9 cellular contexts compared by ENCODE assay signal in genomic region chr10:51001587-51001986, GRCh38.
A peak's percentile ranks its signal among the peaks of the same experiment; 100 is the strongest.
DNase-seq lines count a peak whose midpoint lies in the region; ATAC-seq, FAIRE-seq and TF ChIP-seq lines count a peak whose summit lies in the region.
"Had no signal": no experiment of that assay in that cellular context is flagged by ENCODE, and none has a peak within 500 bp of the region (broad histone marks: within the 10 kb centered on the region; RNA-seq: fewer than 3 reads in every experiment).

No MANE protein-coding gene starts in this region.

- H3K36me3 ChIP-seq in neural cell (ENCODE audit: insufficient read depth, low read length) = no peaks in the 10 kb centered on the region

- H3K4me2 ChIP-seq in neural cell (ENCODE audit: low read length) = no peak overlapping the region

- CTCF ChIA-PET in activated CD8-positive, alpha-beta T cell treated with anti-CD3 and anti-CD28 coated beads for 36 hours (lab: Charles Lee) = no interaction called here
- CTCF ChIA-PET in activated CD8-positive, alpha-beta T cell treated with anti-CD3 and anti-CD28 coated beads, Interleukin-2, amount 10 ng/mL, durations not matched to agents 7 days and 5 days (lab: Charles Lee) = no interaction called here

- ATAC-seq in activated CD8-positive, alpha-beta T cell treated with anti-CD3 and anti-CD28 coated beads for 36 hours = no peak
- no peak for ATAC-seq in activated CD8-positive, alpha-beta T cell treated with anti-CD3 and anti-CD28 coated beads, Interleukin-2, amount 10 ng/mL, durations not matched to agents 7 days and 5 days

- intact Hi-C loops in activated CD8-positive, alpha-beta T cell treated with anti-CD3 and anti-CD28 coated beads for 36 hours (cut with micrococcal nuclease) = no loop called here

- H3K9me3 Mint-ChIP-seq in activated CD8-positive, alpha-beta T cell treated with anti-CD3 and anti-CD28 coated beads for 36 hours = no peaks in the 10 kb centered on the region
- H3K9me3 Mint-ChIP-seq in activated CD8-positive, alpha-beta T cell treated with anti-CD3 and anti-CD28 coated beads, Interleukin-2, amount 10 ng/mL, durations not matched to agents 7 days and 5 days (ENCODE audit: insufficient read depth) = no peaks in the 10 kb centered on the region
- H3K9me3 Mint-ChIP-seq in immature natural killer cell = no peaks in the 10 kb centered on the region
- H3K9me3 Mint-ChIP-seq: activated naive CD4-positive, alpha-beta T cell treated with anti-CD3 and anti-CD28 coated beads, Interleukin-2, amount 50 U/mL, for 24 hours had no signal

- no peak overlapping the region for H3K27ac ChIP-seq in neural cell (ENCODE audit: low read length)

- no peaks in the 10 kb centered on the region for H3K9me2 ChIP-seq in neural cell (ENCODE audit: insufficient read depth, low read length)

- no peak overlapping the region for H2AFZ ChIP-seq in neural cell (ENCODE audit: low read depth, low read length)

- no peak overlapping the region for H3K27ac Mint-ChIP-seq in activated CD8-positive, alpha-beta T cell treated with anti-CD3 and anti-CD28 coated beads for 36 hours
- H3K27ac Mint-ChIP-seq in activated CD8-positive, alpha-beta T cell treated with anti-CD3 and anti-CD28 coated beads, Interleukin-2, amount 10 ng/mL, durations not matched to agents 7 days and 5 days = no peak overlapping the region
- no peak overlapping the region for H3K27ac Mint-ChIP-seq in immature natural killer cell
- H3K27ac Mint-ChIP-seq: activated naive CD4-positive, alpha-beta T cell treated with anti-CD3 and anti-CD28 coated beads, Interleukin-2, amount 50 U/mL, for 24 hours had no signal

- TF ChIP-seq CTCF in activated CD8-positive, alpha-beta T cell treated with anti-CD3 and anti-CD28 coated beads for 36 hours (IDR thresholded peaks at IDR 0.05) = peak; percentile 52
- TF ChIP-seq CTCF in LNCaP clone FGC (IDR thresholded peaks at IDR 0.05; ENCODE audit: control insufficient read depth, extremely low read depth, insufficient read depth) (peak; percentile 42; the same call in 1 of the 2 replicates), neural cell (IDR thresholded peaks at IDR 0.05; ENCODE audit: poor library complexity, severe bottlenecking) (peak; percentile 79)

- H3K4me3 ChIP-seq in LNCaP clone FGC (ENCODE audit: low read depth, low read length) (no peak overlapping the region), neural cell (ENCODE audit: low read length) (no peak overlapping the region)

- no peaks in the 10 kb centered on the region for H4K20me1 ChIP-seq in neural cell (ENCODE audit: insufficient read depth)

- FAIRE-seq in colon (lab: Jason Lieb, UNC) = peak; percentile 57

- no peak for DNase-seq in activated CD8-positive, alpha-beta T cell treated with anti-CD3 and anti-CD28 coated beads for 36 hours
- no peak for DNase-seq in activated CD8-positive, alpha-beta T cell treated with anti-CD3 and anti-CD28 coated beads, Interleukin-2, amount 10 ng/mL, durations not matched to agents 7 days and 5 days
- DNase-seq in LNCaP clone FGC (ENCODE audit: low read depth) (no peak), immature natural killer cell (no peak), activated gamma-delta T cell (lab: John Stamatoyannopoulos, UW) (no peak)
- no peak for DNase-seq in activated effector memory CD4-positive, alpha-beta T cell treated with anti-CD3 and anti-CD28 coated beads, Interleukin-2, amount 50 U/mL, for 16 hours

- POLR2A ChIA-PET in activated CD8-positive, alpha-beta T cell treated with anti-CD3 and anti-CD28 coated beads for 36 hours (lab: Charles Lee) = no interaction called here
- POLR2A ChIA-PET in activated CD8-positive, alpha-beta T cell treated with anti-CD3 and anti-CD28 coated beads, Interleukin-2, amount 10 ng/mL, durations not matched to agents 7 days and 5 days (lab: Charles Lee) = no interaction called here

- H3F3A ChIP-seq in neural cell (ENCODE audit: insufficient read depth, low read length, poor library complexity, severe bottlenecking) = no peaks in the 10 kb centered on the region

- peaks cover 10% of the 10 kb centered on the region for H3K27me3 Mint-ChIP-seq in activated CD8-positive, alpha-beta T cell treated with anti-CD3 and anti-CD28 coated beads for 36 hours
- H3K27me3 Mint-ChIP-seq in activated CD8-positive, alpha-beta T cell treated with anti-CD3 and anti-CD28 coated beads, Interleukin-2, amount 10 ng/mL, durations not matched to agents 7 days and 5 days (ENCODE audit: low read depth) = peaks cover 3% of the 10 kb centered on the region
- peaks cover 0 to 4% (median 2%) of the 10 kb centered on the region in 3 donors for H3K27me3 Mint-ChIP-seq in immature natural killer cell (ENCODE audit: low read depth in 3 of 3)

- no peaks in the 10 kb centered on the region for H3K79me2 ChIP-seq in neural cell (replicated peaks; ENCODE audit: insufficient read depth, low read length)

- H3K27me3 ChIP-seq in neural cell (ENCODE audit: insufficient read depth, low read depth, low read length) = no peaks in the 10 kb centered on the region

- H3K4me1 Mint-ChIP-seq in activated CD8-positive, alpha-beta T cell treated with anti-CD3 and anti-CD28 coated beads for 36 hours (ENCODE audit: low read depth) = no peaks in the 10 kb centered on the region
- H3K4me1 Mint-ChIP-seq in activated CD8-positive, alpha-beta T cell treated with anti-CD3 and anti-CD28 coated beads, Interleukin-2, amount 10 ng/mL, durations not matched to agents 7 days and 5 days (ENCODE audit: low read depth) = no peaks in the 10 kb centered on the region
- H3K4me1 Mint-ChIP-seq in immature natural killer cell = no peaks in the 10 kb centered on the region
- H3K4me1 Mint-ChIP-seq: activated naive CD4-positive, alpha-beta T cell treated with anti-CD3 and anti-CD28 coated beads, Interleukin-2, amount 50 U/mL, for 24 hours had no signal

- H3K36me3 Mint-ChIP-seq in activated CD8-positive, alpha-beta T cell treated with anti-CD3 and anti-CD28 coated beads for 36 hours (ENCODE audit: low read depth) = no peaks in the 10 kb centered on the region
- no peaks in the 10 kb centered on the region for H3K36me3 Mint-ChIP-seq in activated CD8-positive, alpha-beta T cell treated with anti-CD3 and anti-CD28 coated beads, Interleukin-2, amount 10 ng/mL, durations not matched to agents 7 days and 5 days (ENCODE audit: low read depth)
- no peaks in the 10 kb centered on the region for H3K36me3 Mint-ChIP-seq in immature natural killer cell
- H3K36me3 Mint-ChIP-seq: activated naive CD4-positive, alpha-beta T cell treated with anti-CD3 and anti-CD28 coated beads, Interleukin-2, amount 50 U/mL, for 24 hours had no signal

- H3K4me3 Mint-ChIP-seq in activated CD8-positive, alpha-beta T cell treated with anti-CD3 and anti-CD28 coated beads for 36 hours = no peak overlapping the region
- no peak overlapping the region for H3K4me3 Mint-ChIP-seq in activated CD8-positive, alpha-beta T cell treated with anti-CD3 and anti-CD28 coated beads, Interleukin-2, amount 10 ng/mL, durations not matched to agents 7 days and 5 days
- no peak overlapping the region for H3K4me3 Mint-ChIP-seq in immature natural killer cell
- H3K4me3 Mint-ChIP-seq: activated naive CD4-positive, alpha-beta T cell treated with anti-CD3 and anti-CD28 coated beads, Interleukin-2, amount 50 U/mL, for 24 hours had no signal

- no peak for TF ChIP-seq EP300 in neural cell (conservative IDR thresholded peaks at IDR 0.05; ENCODE audit: poor library complexity, severe bottlenecking)

- no peaks in the 10 kb centered on the region for H3K9me3 ChIP-seq in neural cell (ENCODE audit: low read length)

- TF ChIP-seq RAD21 in neural cell (conservative IDR thresholded peaks at IDR 0.05) = peak; percentile 81

- no peak overlapping the region for H3K9ac ChIP-seq in neural cell (ENCODE audit: low read length)

TF ChIP-seq in neural cell, 6 proteins besides CTCF, POLR2A, EP300 and RAD21:
- no peak for TF ChIP-seq POLR2AphosphoS5 (IDR thresholded peaks at IDR 0.05)
- peak; percentile 82 for TF ChIP-seq SMC3 (conservative IDR thresholded peaks at IDR 0.05; ENCODE audit: poor library complexity)
